1 cellular context compared by ENCODE assay signal in the genomic region with DNA sequence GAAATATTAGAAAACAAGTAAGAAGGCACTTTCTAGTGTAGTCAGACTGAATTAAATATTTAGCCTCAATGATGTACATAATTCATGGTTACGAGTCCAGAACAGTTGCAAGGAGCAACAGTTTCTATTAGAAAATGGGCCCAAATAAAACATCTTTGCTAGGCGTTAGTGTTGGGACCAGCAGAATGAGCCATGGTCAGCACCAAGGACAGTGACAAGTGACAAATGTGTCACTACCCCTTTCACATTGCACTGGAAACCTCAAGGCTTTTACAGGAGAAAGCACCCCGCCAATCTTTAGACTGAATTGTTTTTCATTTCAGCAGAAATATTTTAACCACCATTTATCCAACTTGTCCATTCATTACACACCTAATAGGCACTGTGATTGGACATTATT.
TF ChIP-seq lines count a peak whose summit lies in the region.

No MANE protein-coding gene starts in this region.

TF ChIP-seq in K562, 482 proteins besides CTCF, POLR2A, EP300 and RAD21:
- TF ChIP-seq MEIS2 (IDR thresholded peaks at IDR 0.05; ENCODE audit: partially characterized antibody): peak; percentile 12
- TF ChIP-seq, protein P1, sequence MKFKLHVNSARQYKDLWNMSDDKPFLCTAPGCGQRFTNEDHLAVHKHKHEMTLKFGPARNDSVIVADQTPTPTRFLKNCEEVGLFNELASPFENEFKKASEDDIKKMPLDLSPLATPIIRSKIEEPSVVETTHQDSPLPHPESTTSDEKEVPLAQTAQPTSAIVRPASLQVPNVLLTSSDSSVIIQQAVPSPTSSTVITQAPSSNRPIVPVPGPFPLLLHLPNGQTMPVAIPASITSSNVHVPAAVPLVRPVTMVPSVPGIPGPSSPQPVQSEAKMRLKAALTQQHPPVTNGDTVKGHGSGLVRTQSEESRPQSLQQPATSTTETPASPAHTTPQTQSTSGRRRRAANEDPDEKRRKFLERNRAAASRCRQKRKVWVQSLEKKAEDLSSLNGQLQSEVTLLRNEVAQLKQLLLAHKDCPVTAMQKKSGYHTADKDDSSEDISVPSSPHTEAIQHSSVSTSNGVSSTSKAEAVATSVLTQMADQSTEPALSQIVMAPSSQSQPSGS (CRISPR knock-in tag; IDR thresholded peaks at IDR 0.05): no peak
- no peak for TF ChIP-seq GATA2 (CRISPR knock-in tag; IDR thresholded peaks at IDR 0.05)
- peak; percentile 81 for TF ChIP-seq MIER1 (IDR thresholded peaks at IDR 0.05; ENCODE audit: low read depth)
- TF ChIP-seq ZNF644 (tag; IDR thresholded peaks at IDR 0.05; ENCODE audit: low read depth): 0 out of 2 replicates have a peak, but pooled peaks have one; percentile 42
- TF ChIP-seq FOXA3 (CRISPR knock-in tag; conservative IDR thresholded peaks at IDR 0.05 in 1 of 2, IDR thresholded peaks at IDR 0.05 in 1 of 2): no peak
- no peak for TF ChIP-seq SAP30 (IDR thresholded peaks at IDR 0.05; ENCODE audit: borderline replicate concordance, insufficient read depth, low read depth, low read length, poor library complexity, severe bottlenecking)
- peak; percentile 95 for TF ChIP-seq EHMT2 (IDR thresholded peaks at IDR 0.05)
- TF ChIP-seq ZNF77 (CRISPR knock-in tag; IDR thresholded peaks at IDR 0.05): no peak
- TF ChIP-seq TARDBP (IDR thresholded peaks at IDR 0.05): no peak
- TF ChIP-seq, protein P2, sequence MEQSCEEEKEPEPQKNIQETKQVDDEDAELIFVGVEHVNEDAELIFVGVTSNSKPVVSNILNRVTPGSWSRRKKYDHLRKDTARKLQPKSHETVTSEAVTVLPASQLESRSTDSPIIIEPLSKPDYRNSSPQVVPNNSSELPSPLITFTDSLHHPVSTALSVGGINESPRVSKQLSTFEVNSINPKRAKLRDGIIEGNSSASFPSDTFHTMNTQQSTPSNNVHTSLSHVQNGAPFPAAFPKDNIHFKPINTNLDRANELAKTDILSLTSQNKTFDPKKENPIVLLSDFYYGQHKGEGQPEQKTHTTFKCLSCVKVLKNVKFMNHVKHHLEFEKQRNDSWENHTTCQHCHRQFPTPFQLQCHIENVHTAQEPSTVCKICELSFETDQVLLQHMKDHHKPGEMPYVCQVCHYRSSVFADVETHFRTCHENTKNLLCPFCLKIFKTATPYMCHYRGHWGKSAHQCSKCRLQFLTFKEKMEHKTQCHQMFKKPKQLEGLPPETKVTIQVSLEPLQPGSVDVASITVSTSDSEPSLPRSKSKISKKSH (CRISPR knock-in tag; IDR thresholded peaks at IDR 0.05): no peak
- no peak for TF ChIP-seq ZNF239 (CRISPR knock-in tag; IDR thresholded peaks at IDR 0.05)
- TF ChIP-seq, protein P3, sequence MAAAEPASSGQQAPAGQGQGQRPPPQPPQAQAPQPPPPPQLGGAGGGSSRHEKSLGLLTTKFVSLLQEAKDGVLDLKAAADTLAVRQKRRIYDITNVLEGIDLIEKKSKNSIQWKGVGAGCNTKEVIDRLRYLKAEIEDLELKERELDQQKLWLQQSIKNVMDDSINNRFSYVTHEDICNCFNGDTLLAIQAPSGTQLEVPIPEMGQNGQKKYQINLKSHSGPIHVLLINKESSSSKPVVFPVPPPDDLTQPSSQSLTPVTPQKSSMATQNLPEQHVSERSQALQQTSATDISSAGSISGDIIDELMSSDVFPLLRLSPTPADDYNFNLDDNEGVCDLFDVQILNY (CRISPR knock-in tag; IDR thresholded peaks at IDR 0.05): no peak
- TF ChIP-seq, protein P4, sequence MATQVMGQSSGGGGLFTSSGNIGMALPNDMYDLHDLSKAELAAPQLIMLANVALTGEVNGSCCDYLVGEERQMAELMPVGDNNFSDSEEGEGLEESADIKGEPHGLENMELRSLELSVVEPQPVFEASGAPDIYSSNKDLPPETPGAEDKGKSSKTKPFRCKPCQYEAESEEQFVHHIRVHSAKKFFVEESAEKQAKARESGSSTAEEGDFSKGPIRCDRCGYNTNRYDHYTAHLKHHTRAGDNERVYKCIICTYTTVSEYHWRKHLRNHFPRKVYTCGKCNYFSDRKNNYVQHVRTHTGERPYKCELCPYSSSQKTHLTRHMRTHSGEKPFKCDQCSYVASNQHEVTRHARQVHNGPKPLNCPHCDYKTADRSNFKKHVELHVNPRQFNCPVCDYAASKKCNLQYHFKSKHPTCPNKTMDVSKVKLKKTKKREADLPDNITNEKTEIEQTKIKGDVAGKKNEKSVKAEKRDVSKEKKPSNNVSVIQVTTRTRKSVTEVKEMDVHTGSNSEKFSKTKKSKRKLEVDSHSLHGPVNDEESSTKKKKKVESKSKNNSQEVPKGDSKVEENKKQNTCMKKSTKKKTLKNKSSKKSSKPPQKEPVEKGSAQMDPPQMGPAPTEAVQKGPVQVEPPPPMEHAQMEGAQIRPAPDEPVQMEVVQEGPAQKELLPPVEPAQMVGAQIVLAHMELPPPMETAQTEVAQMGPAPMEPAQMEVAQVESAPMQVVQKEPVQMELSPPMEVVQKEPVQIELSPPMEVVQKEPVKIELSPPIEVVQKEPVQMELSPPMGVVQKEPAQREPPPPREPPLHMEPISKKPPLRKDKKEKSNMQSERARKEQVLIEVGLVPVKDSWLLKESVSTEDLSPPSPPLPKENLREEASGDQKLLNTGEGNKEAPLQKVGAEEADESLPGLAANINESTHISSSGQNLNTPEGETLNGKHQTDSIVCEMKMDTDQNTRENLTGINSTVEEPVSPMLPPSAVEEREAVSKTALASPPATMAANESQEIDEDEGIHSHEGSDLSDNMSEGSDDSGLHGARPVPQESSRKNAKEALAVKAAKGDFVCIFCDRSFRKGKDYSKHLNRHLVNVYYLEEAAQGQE (CRISPR knock-in tag; IDR thresholded peaks at IDR 0.05; ENCODE audit: low read depth): peak; percentile 91
